In genomic region chr18:26502834-26503233, GRCh38 we compare ENCODE assay signal across 18 cellular contexts.
"Had no signal": no experiment of that assay in that cellular context is flagged by ENCODE, and none has a peak within 500 bp of the region (broad histone marks: within the 10 kb centered on the region; RNA-seq: fewer than 3 reads in every experiment).

No MANE protein-coding gene starts in this region.

- H3K9me3 Mint-ChIP-seq: activated B cell treated with CpG ODN at 0.5 μM for 24 hours; activated CD4-positive, alpha-beta memory T cell treated with anti-CD3 and anti-CD28 coated beads, Interleukin-2, amount 10 ng/mL, durations not matched to agents 7 days and 5 days; stimulated activated naive CD8-positive, alpha-beta T cell treated with anti-CD3 and anti-CD28 coated beads, Interleukin-15, Interleukin-2, amounts not matched to agents 100 ng/mL and 50 ng/mL, for 24 hours had no signal

- ATAC-seq: activated CD8-positive, alpha-beta memory T cell treated with anti-CD3 and anti-CD28 coated beads, Interleukin-2, amount 10 ng/mL, durations not matched to agents 7 days and 5 days; lower lobe of right lung had no signal

- H3K36me3 Mint-ChIP-seq: activated CD8-positive, alpha-beta memory T cell treated with anti-CD3 and anti-CD28 coated beads, Interleukin-2, amount 10 ng/mL, durations not matched to agents 7 days and 5 days had no signal

- H3K36me3 ChIP-seq: cardiac muscle cell, lower lobe of right lung, right atrium auricular region had no signal

- H3K27me3 Mint-ChIP-seq: activated B cell treated with CpG ODN at 0.5 μM for 24 hours; activated CD4-positive, alpha-beta memory T cell treated with anti-CD3 and anti-CD28 coated beads, Interleukin-2, amount 10 ng/mL, durations not matched to agents 7 days and 5 days; activated CD8-positive, alpha-beta memory T cell treated with anti-CD3 and anti-CD28 coated beads, Interleukin-2, amount 10 ng/mL, durations not matched to agents 7 days and 5 days; activated naive CD8-positive, alpha-beta T cell; progenitor cell of endocrine pancreas; stimulated activated naive CD8-positive, alpha-beta T cell treated with anti-CD3 and anti-CD28 coated beads, Interleukin-15, Interleukin-2, amounts not matched to agents 100 ng/mL and 50 ng/mL, for 24 hours had no signal

- H3K4me1 Mint-ChIP-seq: activated B cell treated with CpG ODN at 0.5 μM for 24 hours; activated CD4-positive, alpha-beta memory T cell treated with anti-CD3 and anti-CD28 coated beads, Interleukin-2, amount 10 ng/mL, durations not matched to agents 7 days and 5 days; activated CD8-positive, alpha-beta memory T cell treated with anti-CD3 and anti-CD28 coated beads, Interleukin-2, amount 10 ng/mL, durations not matched to agents 7 days and 5 days had no signal

- DNase-seq: activated B cell treated with CpG ODN at 0.5 μM for 24 hours; activated CD4-positive, alpha-beta memory T cell treated with anti-CD3 and anti-CD28 coated beads, Interleukin-2, amount 10 ng/mL, durations not matched to agents 7 days and 5 days; activated CD4-positive, alpha-beta T cell treated with anti-CD3 and anti-CD28 coated beads for 48 hours; activated CD8-positive, alpha-beta memory T cell treated with anti-CD3 and anti-CD28 coated beads, Interleukin-2, amount 10 ng/mL, durations not matched to agents 7 days and 5 days; effector memory CD4-positive, alpha-beta T cell; foreskin fibroblast; lower lobe of right lung; midbrain; occipital lobe; stimulated activated CD4-positive, alpha-beta T cell treated with anti-CD3 and anti-CD28 coated beads, Interleukin-2, amount 100 ng/mL, for 24 hours had no signal

- H3K4me3 ChIP-seq: cardiac muscle cell, hepatocyte, lower lobe of right lung, right atrium auricular region, tibial nerve, vagina had no signal

- H3K27ac Mint-ChIP-seq: activated B cell treated with CpG ODN at 0.5 μM for 24 hours; activated CD4-positive, alpha-beta memory T cell treated with anti-CD3 and anti-CD28 coated beads, Interleukin-2, amount 10 ng/mL, durations not matched to agents 7 days and 5 days; activated CD8-positive, alpha-beta memory T cell treated with anti-CD3 and anti-CD28 coated beads, Interleukin-2, amount 10 ng/mL, durations not matched to agents 7 days and 5 days; activated naive CD8-positive, alpha-beta T cell; stimulated activated naive CD8-positive, alpha-beta T cell treated with anti-CD3 and anti-CD28 coated beads, Interleukin-15, Interleukin-2, amounts not matched to agents 100 ng/mL and 50 ng/mL, for 24 hours had no signal

- H3K27me3 ChIP-seq: cardiac muscle cell, hepatocyte, right atrium auricular region, tibial nerve, vagina had no signal

- H3K4me3 Mint-ChIP-seq: activated B cell treated with CpG ODN at 0.5 μM for 24 hours; activated CD4-positive, alpha-beta memory T cell treated with anti-CD3 and anti-CD28 coated beads, Interleukin-2, amount 10 ng/mL, durations not matched to agents 7 days and 5 days; activated CD8-positive, alpha-beta memory T cell treated with anti-CD3 and anti-CD28 coated beads, Interleukin-2, amount 10 ng/mL, durations not matched to agents 7 days and 5 days; activated naive CD8-positive, alpha-beta T cell; stimulated activated naive CD8-positive, alpha-beta T cell treated with anti-CD3 and anti-CD28 coated beads, Interleukin-15, Interleukin-2, amounts not matched to agents 100 ng/mL and 50 ng/mL, for 24 hours had no signal

- H3K9me3 ChIP-seq: lower lobe of right lung, right atrium auricular region, tibial nerve, vagina had no signal

- H3K27ac ChIP-seq: cardiac muscle cell, hepatocyte, lower lobe of right lung, right atrium auricular region, vagina had no signal

- H3K4me1 ChIP-seq: lower lobe of right lung, vagina had no signal
